Comparison of ENCODE assay signal across 8 cellular contexts in the genomic region with DNA sequence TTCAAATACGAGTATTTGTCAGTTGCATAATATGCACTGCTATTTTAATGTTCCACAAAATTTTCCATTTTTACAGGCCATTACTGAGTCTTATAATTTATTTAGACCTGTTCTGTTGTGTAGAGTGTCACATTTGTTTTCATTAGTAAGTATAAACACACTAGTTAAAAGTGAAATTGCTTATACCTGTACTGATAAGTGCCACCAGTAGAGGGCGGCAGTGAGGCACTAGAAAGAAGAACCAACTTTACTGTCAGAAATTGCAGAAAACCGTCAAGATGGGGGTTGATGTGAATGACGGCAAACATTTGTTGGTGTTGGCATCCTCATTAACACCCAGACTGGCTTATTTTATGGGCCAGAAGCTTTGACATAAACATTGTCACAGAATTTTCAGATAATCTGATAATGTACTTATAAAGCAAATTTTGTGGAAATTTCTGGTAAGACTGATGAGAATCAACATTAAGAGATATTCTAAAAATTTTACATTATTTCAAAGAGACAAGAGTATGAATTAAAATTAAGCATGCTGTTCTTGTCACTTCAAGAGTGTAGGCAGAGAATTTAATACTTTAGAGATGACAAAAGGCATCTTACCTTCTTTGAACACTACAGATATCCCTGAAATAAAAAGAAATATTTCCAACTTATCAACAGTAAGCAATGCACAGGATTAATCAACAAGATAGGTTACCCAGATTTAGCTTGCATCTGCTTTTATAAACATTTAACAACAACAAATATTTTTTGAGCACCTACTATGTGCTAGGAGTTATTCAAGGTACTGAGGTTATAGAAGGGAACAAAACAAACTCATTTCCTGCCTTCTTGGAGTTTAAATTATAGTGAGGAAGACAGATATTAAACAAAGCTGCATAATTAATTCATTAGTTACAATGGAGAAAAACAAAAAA. TPM values are rescaled to one million over a fixed set of nuclear protein-coding genes. Genes with fewer than 3 reads are reported as not detected.
DNase-seq lines count a peak whose midpoint lies in the region; ATAC-seq and TF ChIP-seq lines count a peak whose summit lies in the region.

No MANE protein-coding gene starts in this region.

- POLR2A ChIA-PET in T-cell (lab: Charles Lee), result no interaction called here

- intact Hi-C loops in right cardiac atrium (cut with DNase I), result no loop called here

- H3K27me3 Mint-ChIP-seq in T-cell, result no peaks in the 10 kb centered on the region

- H3K27ac Mint-ChIP-seq in T-cell, result no peak overlapping the region

- H3K36me3 Mint-ChIP-seq in T-cell, result peaks cover 14% of the 10 kb centered on the region

- H3K9ac ChIP-seq in adipocyte (ENCODE audit: low read length), result no peak overlapping the region
- H3K9ac ChIP-seq in skeletal muscle satellite cell (ENCODE audit: low read depth, low read length), result no peak overlapping the region

- ATAC-seq in T-cell (replicated peaks in 1 of 4) (peak; percentile 69 to 81 (median 71)), right cardiac atrium (peak in 1 of 2 donors; percentile 57), GM21825 (IDR thresholded peaks at IDR 0.05; ENCODE audit: unreplicated experiment) (no peak)

- peak overlapping the region in 1 of 3 donors; percentile 36 for H3K4me3 Mint-ChIP-seq in T-cell

- DNase-seq in GDM1 (lab: John Stamatoyannopoulos, UW) (peak; percentile 42), T-cell (peak; percentile 43 to 85 (median 74)), adipocyte (ENCODE audit: low read depth) (peak; percentile 83), right cardiac atrium (peak; percentile 60 to 70 (median 65)), DMS79 (lab: John Stamatoyannopoulos, UW) (no peak)

- WGBS in right cardiac atrium, result 25% methylated on average over 4 of the region's 4 CpGs

- no peaks in the 10 kb centered on the region for H3K9me3 Mint-ChIP-seq in T-cell

- H3K36me3 ChIP-seq in adipocyte (ENCODE audit: control insufficient read depth, insufficient read depth, low read length, severe bottlenecking), result peaks cover 25% of the 10 kb centered on the region
- no peaks in the 10 kb centered on the region for H3K36me3 ChIP-seq in skeletal muscle satellite cell (ENCODE audit: insufficient read depth, low read length)

- H3K4me1 ChIP-seq in adipocyte (ENCODE audit: control insufficient read depth, insufficient read depth, low read length) (no peaks in the 10 kb centered on the region), right cardiac atrium (ENCODE audit: control insufficient read depth, insufficient read depth, low read length) (no peaks in the 10 kb centered on the region), skeletal muscle satellite cell (ENCODE audit: control insufficient read depth, insufficient read depth, low read length) (no peaks in the 10 kb centered on the region)

- H3K27me3 ChIP-seq in adipocyte (replicated peaks; ENCODE audit: control insufficient read depth, insufficient read depth, low read length), result no peaks in the 10 kb centered on the region
- no peaks in the 10 kb centered on the region for H3K27me3 ChIP-seq in right cardiac atrium (ENCODE audit: control insufficient read depth, insufficient read depth)
- no peaks in the 10 kb centered on the region for H3K27me3 ChIP-seq in skeletal muscle satellite cell (ENCODE audit: control insufficient read depth, insufficient read depth, low read length)

- H3K4me3 ChIP-seq in adipocyte (ENCODE audit: low read length) (no peak overlapping the region), right cardiac atrium (ENCODE audit: low read length) (no peak overlapping the region), skeletal muscle satellite cell (ENCODE audit: low read length) (no peak overlapping the region)

- peak; percentile 81 for TF ChIP-seq CTCF in LNCAP (IDR thresholded peaks at IDR 0.05)

- peaks cover 13 to 18% (median 16%) of the 10 kb centered on the region in 3 donors for H3K4me1 Mint-ChIP-seq in T-cell

- H3K4me2 ChIP-seq in skeletal muscle satellite cell (ENCODE audit: low read length), result peak overlapping the region; percentile 58

- CTCF ChIA-PET in T-cell (lab: Charles Lee), result interaction anchor here (0.5 to 1.2 kb wide), 10 partner anchors 11 to 443 kb away, joined by 3 to 6 read pairs (median 3); no protein-coding TSS in a partner anchor

- no peak overlapping the region for H3K27ac ChIP-seq in right cardiac atrium (ENCODE audit: low read length)

- H3K9me3 ChIP-seq in adipocyte (ENCODE audit: control insufficient read depth, low read length) (no peaks in the 10 kb centered on the region), right cardiac atrium (ENCODE audit: control insufficient read depth, low read length) (no peaks in the 10 kb centered on the region), skeletal muscle satellite cell (replicated peaks; ENCODE audit: low read length) (no peaks in the 10 kb centered on the region)

RNA-seq across cellular contexts. Expression of gene ALPK1, which starts 24.9 kb away (rescaled TPM):
- total RNA-seq in T-cell (10 to 100 TPM in 2 of 5 donors, 1 to 10 TPM in 3; 8.3 to 22.9 (median 9.3) TPM), right cardiac atrium (1 to 10 TPM; 7.7 to 8.9 (median 8.2) TPM)
- 2.6 TPM for polyA plus RNA-seq in right cardiac atrium
- 8.3 and 15.0 TPM in 2 replicates for total RNA-seq in skeletal muscle satellite cell (2012; rRNA removed)

RNA-seq across cellular contexts. Expression of gene TIFA, which starts 36.3 kb away (rescaled TPM):
- total RNA-seq in T-cell (10 to 100 TPM; 13.4 to 18.7 (median 14.9) TPM), right cardiac atrium (10 to 100 TPM; 11.6 to 35.9 (median 25.9) TPM)
- 14.5 TPM for polyA plus RNA-seq in right cardiac atrium
- total RNA-seq in skeletal muscle satellite cell (2012; rRNA removed), result 2.8 and 4.6 TPM in 2 replicates
